In the genomic region with DNA sequence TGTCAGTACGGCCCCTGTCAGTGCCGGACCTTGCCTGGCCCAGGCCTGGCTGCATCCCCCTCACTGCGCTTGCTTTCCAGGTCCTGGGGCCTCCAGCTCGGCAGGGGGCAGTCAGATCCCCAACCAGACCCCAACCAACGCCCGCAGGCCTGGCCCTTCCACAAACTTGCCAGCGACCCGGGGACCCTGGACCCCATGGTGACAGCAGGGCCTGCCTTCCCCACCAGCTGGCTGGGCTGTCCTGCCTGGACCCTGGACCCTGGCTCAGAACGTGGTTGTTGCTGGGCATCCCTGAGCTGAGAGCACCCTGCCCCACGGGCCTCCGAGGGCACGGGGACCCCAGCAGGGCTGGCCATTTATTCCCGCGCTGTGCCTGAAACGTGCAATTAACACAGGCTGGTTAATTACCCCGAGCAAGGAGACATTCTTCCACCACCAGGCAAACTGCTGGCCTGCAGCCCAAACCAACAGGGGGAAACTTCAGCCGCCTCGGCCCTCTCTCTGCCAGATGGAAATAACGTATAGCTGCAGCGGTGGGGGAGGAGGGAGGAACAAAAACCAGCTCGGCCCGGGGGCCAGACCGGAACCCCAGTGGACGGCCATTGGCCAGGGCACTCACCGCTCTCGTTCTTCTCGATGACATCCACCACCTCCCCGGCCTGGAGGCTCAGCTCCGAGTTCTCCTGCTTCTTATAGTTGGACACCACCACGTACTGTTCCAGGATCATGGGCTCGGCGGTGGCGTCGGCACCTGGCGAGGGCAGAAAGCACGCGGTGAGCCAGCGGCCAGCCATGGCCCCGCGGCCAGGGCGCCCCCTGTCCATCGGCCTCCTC, we compare ENCODE assay signal across 1 cellular context.
A peak's percentile ranks its signal among the peaks of the same experiment; 100 is the strongest.
TF ChIP-seq lines count a peak whose summit lies in the region.

No MANE protein-coding gene starts in this region.

TF ChIP-seq in HepG2, 621 proteins besides CTCF, POLR2A, EP300 and RAD21 (continued from another document and continues in another):
- TF ChIP-seq, protein P1, sequence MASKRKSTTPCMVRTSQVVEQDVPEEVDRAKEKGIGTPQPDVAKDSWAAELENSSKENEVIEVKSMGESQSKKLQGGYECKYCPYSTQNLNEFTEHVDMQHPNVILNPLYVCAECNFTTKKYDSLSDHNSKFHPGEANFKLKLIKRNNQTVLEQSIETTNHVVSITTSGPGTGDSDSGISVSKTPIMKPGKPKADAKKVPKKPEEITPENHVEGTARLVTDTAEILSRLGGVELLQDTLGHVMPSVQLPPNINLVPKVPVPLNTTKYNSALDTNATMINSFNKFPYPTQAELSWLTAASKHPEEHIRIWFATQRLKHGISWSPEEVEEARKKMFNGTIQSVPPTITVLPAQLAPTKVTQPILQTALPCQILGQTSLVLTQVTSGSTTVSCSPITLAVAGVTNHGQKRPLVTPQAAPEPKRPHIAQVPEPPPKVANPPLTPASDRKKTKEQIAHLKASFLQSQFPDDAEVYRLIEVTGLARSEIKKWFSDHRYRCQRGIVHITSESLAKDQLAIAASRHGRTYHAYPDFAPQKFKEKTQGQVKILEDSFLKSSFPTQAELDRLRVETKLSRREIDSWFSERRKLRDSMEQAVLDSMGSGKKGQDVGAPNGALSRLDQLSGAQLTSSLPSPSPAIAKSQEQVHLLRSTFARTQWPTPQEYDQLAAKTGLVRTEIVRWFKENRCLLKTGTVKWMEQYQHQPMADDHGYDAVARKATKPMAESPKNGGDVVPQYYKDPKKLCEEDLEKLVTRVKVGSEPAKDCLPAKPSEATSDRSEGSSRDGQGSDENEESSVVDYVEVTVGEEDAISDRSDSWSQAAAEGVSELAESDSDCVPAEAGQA (IDR thresholded peaks at IDR 0.05; ENCODE audit: low read depth), result no peak
- TF ChIP-seq, protein P1 (CRISPR knock-in tag; IDR thresholded peaks at IDR 0.05; ENCODE audit: borderline replicate concordance), result no peak
- no peak for TF ChIP-seq WIZ (CRISPR knock-in tag; IDR thresholded peaks at IDR 0.05)
- TF ChIP-seq ZNF337 (CRISPR knock-in tag; IDR thresholded peaks at IDR 0.05; ENCODE audit: borderline replicate concordance, low read depth), result no peak
- TF ChIP-seq, protein P2, sequence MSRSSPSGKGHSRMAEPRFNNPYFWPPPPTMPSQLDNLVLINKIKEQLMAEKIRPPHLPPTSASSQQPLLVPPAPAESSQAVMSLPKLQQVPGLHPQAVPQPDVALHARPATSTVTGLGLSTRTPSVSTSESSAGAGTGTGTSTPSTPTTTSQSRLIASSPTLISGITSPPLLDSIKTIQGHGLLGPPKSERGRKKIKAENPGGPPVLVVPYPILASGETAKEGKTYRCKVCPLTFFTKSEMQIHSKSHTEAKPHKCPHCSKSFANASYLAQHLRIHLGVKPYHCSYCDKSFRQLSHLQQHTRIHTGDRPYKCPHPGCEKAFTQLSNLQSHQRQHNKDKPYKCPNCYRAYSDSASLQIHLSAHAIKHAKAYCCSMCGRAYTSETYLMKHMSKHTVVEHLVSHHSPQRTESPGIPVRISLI (CRISPR knock-in tag; IDR thresholded peaks at IDR 0.05; ENCODE audit: borderline replicate concordance), result peak; percentile 38; the same call in 1 of the 2 replicates
- TF ChIP-seq, protein P3, sequence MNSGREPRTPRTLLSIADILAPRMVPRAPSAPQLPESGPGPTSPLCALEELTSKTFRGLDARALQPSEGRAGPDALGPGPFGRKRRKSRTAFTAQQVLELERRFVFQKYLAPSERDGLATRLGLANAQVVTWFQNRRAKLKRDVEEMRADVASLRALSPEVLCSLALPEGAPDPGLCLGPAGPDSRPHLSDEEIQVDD (CRISPR knock-in tag; IDR thresholded peaks at IDR 0.05; ENCODE audit: borderline replicate concordance), result no peak
- no peak for TF ChIP-seq REPIN1 (CRISPR knock-in tag; IDR thresholded peaks at IDR 0.05; ENCODE audit: borderline replicate concordance, low read depth)
- no peak for TF ChIP-seq ZNF205 (CRISPR knock-in tag; IDR thresholded peaks at IDR 0.05)
- TF ChIP-seq, protein P4, sequence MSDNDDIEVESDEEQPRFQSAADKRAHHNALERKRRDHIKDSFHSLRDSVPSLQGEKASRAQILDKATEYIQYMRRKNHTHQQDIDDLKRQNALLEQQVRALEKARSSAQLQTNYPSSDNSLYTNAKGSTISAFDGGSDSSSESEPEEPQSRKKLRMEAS (IDR thresholded peaks at IDR 0.05), result peak; percentile 79
- TF ChIP-seq CBX5 (CRISPR knock-in tag; IDR thresholded peaks at IDR 0.05; ENCODE audit: borderline replicate concordance), result 0 out of 2 replicates have a peak, but pooled peaks have one; percentile 22
- peak; percentile 45; the same call in 1 of the 2 replicates for TF ChIP-seq ZNF839 (CRISPR knock-in tag; IDR thresholded peaks at IDR 0.05; ENCODE audit: borderline replicate concordance)
- no peak; the same call in 1 of the 2 replicates for TF ChIP-seq ZNF780A (CRISPR knock-in tag; IDR thresholded peaks at IDR 0.05)
- TF ChIP-seq TRIM24 (CRISPR knock-in tag; IDR thresholded peaks at IDR 0.05), result 0 out of 2 replicates have a peak, but pooled peaks have one; percentile 26
- TF ChIP-seq RBFOX2 (IDR thresholded peaks at IDR 0.05; ENCODE audit: low read depth, low read length), result peak; percentile 75
- peak; percentile 14; the same call in 1 of the 2 replicates for TF ChIP-seq KDM1A (CRISPR knock-in tag; IDR thresholded peaks at IDR 0.05)
- 0 out of 2 replicates have a peak, but pooled peaks have one; percentile 4 for TF ChIP-seq NRL (CRISPR knock-in tag; IDR thresholded peaks at IDR 0.05; ENCODE audit: borderline replicate concordance)
- TF ChIP-seq ARNT (IDR thresholded peaks at IDR 0.05), result no peak
- 0 out of 2 replicates have a peak, but pooled peaks have one; percentile 25 for TF ChIP-seq MAF1 (CRISPR knock-in tag; IDR thresholded peaks at IDR 0.05; ENCODE audit: borderline replicate concordance)
- no peak; the same call in 1 of the 2 replicates for TF ChIP-seq ZSCAN9 (CRISPR knock-in tag; IDR thresholded peaks at IDR 0.05; ENCODE audit: borderline replicate concordance)
- no peak for TF ChIP-seq ZNF678 (CRISPR knock-in tag; IDR thresholded peaks at IDR 0.05)
- no peak for TF ChIP-seq SIX1 (CRISPR knock-in tag; IDR thresholded peaks at IDR 0.05; ENCODE audit: borderline replicate concordance)
- TF ChIP-seq HNRNPH1 (optimal IDR thresholded peaks at IDR 0.05; ENCODE audit: low read depth, low read length), result no peak
- no peak for TF ChIP-seq KLF11 (CRISPR knock-in tag; IDR thresholded peaks at IDR 0.05)
- TF ChIP-seq, protein P5, sequence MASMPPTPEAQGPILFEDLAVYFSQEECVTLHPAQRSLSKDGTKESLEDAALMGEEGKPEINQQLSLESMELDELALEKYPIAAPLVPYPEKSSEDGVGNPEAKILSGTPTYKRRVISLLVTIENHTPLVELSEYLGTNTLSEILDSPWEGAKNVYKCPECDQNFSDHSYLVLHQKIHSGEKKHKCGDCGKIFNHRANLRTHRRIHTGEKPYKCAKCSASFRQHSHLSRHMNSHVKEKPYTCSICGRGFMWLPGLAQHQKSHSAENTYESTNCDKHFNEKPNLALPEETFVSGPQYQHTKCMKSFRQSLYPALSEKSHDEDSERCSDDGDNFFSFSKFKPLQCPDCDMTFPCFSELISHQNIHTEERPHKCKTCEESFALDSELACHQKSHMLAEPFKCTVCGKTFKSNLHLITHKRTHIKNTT (CRISPR knock-in tag; IDR thresholded peaks at IDR 0.05), result no peak
- TF ChIP-seq HNF4G (IDR thresholded peaks at IDR 0.05; ENCODE audit: borderline replicate concordance, low read depth, low read length), result peak; percentile 80
- peak; percentile 86 for TF ChIP-seq HNF4G (CRISPR knock-in tag; IDR thresholded peaks at IDR 0.05; ENCODE audit: borderline replicate concordance, low read depth)
- TF ChIP-seq MTF2 (CRISPR knock-in tag; IDR thresholded peaks at IDR 0.05; ENCODE audit: borderline replicate concordance), result no peak
- peak; percentile 75 for TF ChIP-seq RBM39 (IDR thresholded peaks at IDR 0.05; ENCODE audit: low read depth, low read length, poor library complexity, severe bottlenecking)
- 0 out of 2 replicates have a peak, but pooled peaks have one; percentile 47 for TF ChIP-seq ZNF230 (CRISPR knock-in tag; IDR thresholded peaks at IDR 0.05)
- TF ChIP-seq SRSF1 (optimal IDR thresholded peaks at IDR 0.05; ENCODE audit: low read depth, low read length), result peak; percentile 39
- TF ChIP-seq TFE3 (CRISPR knock-in tag; IDR thresholded peaks at IDR 0.05), result no peak; the same call in 1 of the 2 replicates
- peak; percentile 49; the same call in 1 of the 2 replicates for TF ChIP-seq SMAD1 (CRISPR knock-in tag; IDR thresholded peaks at IDR 0.05; ENCODE audit: borderline replicate concordance, low read depth)
- TF ChIP-seq, protein P6, sequence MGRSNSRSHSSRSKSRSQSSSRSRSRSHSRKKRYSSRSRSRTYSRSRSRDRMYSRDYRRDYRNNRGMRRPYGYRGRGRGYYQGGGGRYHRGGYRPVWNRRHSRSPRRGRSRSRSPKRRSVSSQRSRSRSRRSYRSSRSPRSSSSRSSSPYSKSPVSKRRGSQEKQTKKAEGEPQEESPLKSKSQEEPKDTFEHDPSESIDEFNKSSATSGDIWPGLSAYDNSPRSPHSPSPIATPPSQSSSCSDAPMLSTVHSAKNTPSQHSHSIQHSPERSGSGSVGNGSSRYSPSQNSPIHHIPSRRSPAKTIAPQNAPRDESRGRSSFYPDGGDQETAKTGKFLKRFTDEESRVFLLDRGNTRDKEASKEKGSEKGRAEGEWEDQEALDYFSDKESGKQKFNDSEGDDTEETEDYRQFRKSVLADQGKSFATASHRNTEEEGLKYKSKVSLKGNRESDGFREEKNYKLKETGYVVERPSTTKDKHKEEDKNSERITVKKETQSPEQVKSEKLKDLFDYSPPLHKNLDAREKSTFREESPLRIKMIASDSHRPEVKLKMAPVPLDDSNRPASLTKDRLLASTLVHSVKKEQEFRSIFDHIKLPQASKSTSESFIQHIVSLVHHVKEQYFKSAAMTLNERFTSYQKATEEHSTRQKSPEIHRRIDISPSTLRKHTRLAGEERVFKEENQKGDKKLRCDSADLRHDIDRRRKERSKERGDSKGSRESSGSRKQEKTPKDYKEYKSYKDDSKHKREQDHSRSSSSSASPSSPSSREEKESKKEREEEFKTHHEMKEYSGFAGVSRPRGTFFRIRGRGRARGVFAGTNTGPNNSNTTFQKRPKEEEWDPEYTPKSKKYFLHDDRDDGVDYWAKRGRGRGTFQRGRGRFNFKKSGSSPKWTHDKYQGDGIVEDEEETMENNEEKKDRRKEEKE (IDR thresholded peaks at IDR 0.05), result no peak
- TF ChIP-seq ZSCAN20 (CRISPR knock-in tag; IDR thresholded peaks at IDR 0.05; ENCODE audit: borderline replicate concordance), result 0 out of 2 replicates have a peak, but pooled peaks have one; percentile 76
- no peak for TF ChIP-seq ZNF326 (CRISPR knock-in tag; IDR thresholded peaks at IDR 0.05; ENCODE audit: borderline replicate concordance)
- TF ChIP-seq HOXD1 (CRISPR knock-in tag; IDR thresholded peaks at IDR 0.05), result peak; percentile 78; the same call in 1 of the 2 replicates
- no peak for TF ChIP-seq NFE2 (CRISPR knock-in tag; IDR thresholded peaks at IDR 0.05)
- no peak for TF ChIP-seq ZNF746 (CRISPR knock-in tag; IDR thresholded peaks at IDR 0.05)
- TF ChIP-seq, protein P7, sequence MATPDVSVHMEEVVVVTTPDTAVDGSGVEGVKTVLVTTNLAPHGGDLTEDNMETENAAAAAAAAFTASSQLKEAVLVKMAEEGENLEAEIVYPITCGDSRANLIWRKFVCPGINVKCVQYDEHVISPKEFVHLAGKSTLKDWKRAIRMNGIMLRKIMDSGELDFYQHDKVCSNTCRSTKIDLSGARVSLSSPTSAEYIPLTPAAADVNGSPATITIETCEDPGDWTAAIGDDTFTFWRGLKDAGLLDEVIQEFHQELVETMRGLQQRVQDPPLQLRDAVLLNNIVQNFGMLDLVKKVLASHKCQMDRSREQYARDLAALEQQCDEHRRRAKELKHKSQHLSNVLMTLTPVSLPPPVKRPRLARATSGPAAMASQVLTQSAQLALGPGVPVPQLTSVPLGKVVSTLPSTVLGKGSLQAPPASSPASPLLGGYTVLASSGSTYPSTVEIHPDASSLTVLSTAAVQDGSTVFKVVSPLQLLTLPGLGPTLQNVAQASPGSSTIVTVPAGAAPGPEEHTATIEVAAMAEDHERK (CRISPR knock-in tag; IDR thresholded peaks at IDR 0.05; ENCODE audit: low read depth), result no peak
- peak; percentile 77; the same call in 1 of the 2 replicates for TF ChIP-seq DR1 (CRISPR knock-in tag; IDR thresholded peaks at IDR 0.05)
- TF ChIP-seq ARNTL (CRISPR knock-in tag; IDR thresholded peaks at IDR 0.05), result no peak
- no peak for TF ChIP-seq ATM (IDR thresholded peaks at IDR 0.05; ENCODE audit: borderline replicate concordance)
- TF ChIP-seq, protein P8, sequence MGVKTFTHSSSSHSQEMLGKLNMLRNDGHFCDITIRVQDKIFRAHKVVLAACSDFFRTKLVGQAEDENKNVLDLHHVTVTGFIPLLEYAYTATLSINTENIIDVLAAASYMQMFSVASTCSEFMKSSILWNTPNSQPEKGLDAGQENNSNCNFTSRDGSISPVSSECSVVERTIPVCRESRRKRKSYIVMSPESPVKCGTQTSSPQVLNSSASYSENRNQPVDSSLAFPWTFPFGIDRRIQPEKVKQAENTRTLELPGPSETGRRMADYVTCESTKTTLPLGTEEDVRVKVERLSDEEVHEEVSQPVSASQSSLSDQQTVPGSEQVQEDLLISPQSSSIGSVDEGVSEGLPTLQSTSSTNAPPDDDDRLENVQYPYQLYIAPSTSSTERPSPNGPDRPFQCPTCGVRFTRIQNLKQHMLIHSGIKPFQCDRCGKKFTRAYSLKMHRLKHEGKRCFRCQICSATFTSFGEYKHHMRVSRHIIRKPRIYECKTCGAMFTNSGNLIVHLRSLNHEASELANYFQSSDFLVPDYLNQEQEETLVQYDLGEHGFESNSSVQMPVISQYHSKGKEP (CRISPR knock-in tag; IDR thresholded peaks at IDR 0.05), result no peak
- TF ChIP-seq NCOA2 (CRISPR knock-in tag; IDR thresholded peaks at IDR 0.05), result peak; percentile 31; the same call in 1 of the 2 replicates
